Comparison of ENCODE assay signal across 14 cellular contexts in genomic region chr1:232149302-232150201, GRCh38.
A peak's percentile ranks its signal among the peaks of the same experiment; 100 is the strongest.
DNase-seq lines count a peak whose midpoint lies in the region; ATAC-seq, FAIRE-seq and TF ChIP-seq lines count a peak whose summit lies in the region.
"Had no signal": no experiment of that assay in that cellular context is flagged by ENCODE, and none has a peak within 500 bp of the region (broad histone marks: within the 10 kb centered on the region; RNA-seq: fewer than 3 reads in every experiment).

No MANE protein-coding gene starts in this region.

- in situ Hi-C loops in IMR-90 (cut with MboI; ENCODE audit: low sequenced_read_pairs): loop anchor here (25.0 kb wide), 1 partner anchor 488 kb away; the partner anchor contains the start of gene SIPA1L2

- CTCF ChIA-PET in IMR-90 (lab: Yijun Ruan, JAX): no interaction called here

- H4K20me1 ChIP-seq in IMR-90 (ENCODE audit: insufficient read depth, low read length) (no peaks in the 10 kb centered on the region), astrocyte (ENCODE audit: insufficient read depth, low read length) (no peaks in the 10 kb centered on the region)

- no TSS peak for BruUV-seq in IMR-90 (replicated peaks; lab: Mats Ljungman, UMichigan)

- no peaks in the 10 kb centered on the region for H3K79me2 ChIP-seq in astrocyte (ENCODE audit: insufficient read depth, low read length)

- TF ChIP-seq CTCF in AG09319 (IDR thresholded peaks at IDR 0.05; ENCODE audit: low read depth, low read length): no peak
- no peak for TF ChIP-seq CTCF in IMR-90 (conservative IDR thresholded peaks at IDR 0.05; ENCODE audit: low read depth, low read length)
- no peak for TF ChIP-seq CTCF in astrocyte (IDR thresholded peaks at IDR 0.05; ENCODE audit: insufficient read depth, low read depth, low read length)
- TF ChIP-seq CTCF in foreskin keratinocyte (conservative IDR thresholded peaks at IDR 0.05): no peak
- TF ChIP-seq CTCF in testis (IDR thresholded peaks at IDR 0.05): no peak

- H3K4me1 Mint-ChIP-seq in astrocyte (ENCODE audit: low read depth, unreplicated experiment): peaks cover 2% of the 10 kb centered on the region
- H3K4me1 Mint-ChIP-seq: activated naive CD8-positive, alpha-beta T cell treated with anti-CD3 and anti-CD28 coated beads, Interleukin-2, amount 50 U/mL, for 24 hours had no signal

- no peaks in the 10 kb centered on the region for H3K27me3 Mint-ChIP-seq in astrocyte (ENCODE audit: low read depth, unreplicated experiment)

- TF ChIP-seq POLR2A in IMR-90 (IDR thresholded peaks at IDR 0.05; ENCODE audit: low read depth, low read length) (no peak), testis (IDR thresholded peaks at IDR 0.05) (no peak)

- peak; percentile 87 for ATAC-seq in IMR-90 (ENCODE audit: low read depth)
- peak; percentile 75 for ATAC-seq in foreskin keratinocyte
- no peak for ATAC-seq in HG02642 (IDR thresholded peaks at IDR 0.05; ENCODE audit: poor library complexity, unreplicated experiment)
- ATAC-seq in HG02852 (IDR thresholded peaks at IDR 0.05; ENCODE audit: unreplicated experiment): no peak
- ATAC-seq: activated CD4-positive, CD25-positive, alpha-beta regulatory T cell treated with anti-CD3 and anti-CD28 coated beads, Interleukin-2, amount 50 U/mL, for 24 hours; activated naive CD8-positive, alpha-beta T cell treated with anti-CD3 and anti-CD28 coated beads, Interleukin-2, amount 50 U/mL, for 24 hours had no signal

- no peak overlapping the region for H2AK5ac ChIP-seq in IMR-90 (ENCODE audit: low read depth, low read length)

- TF ChIP-seq RAD21 in IMR-90 (IDR thresholded peaks at IDR 0.05; ENCODE audit: low read length): no peak

- no peak overlapping the region for H4K91ac ChIP-seq in IMR-90 (ENCODE audit: insufficient read depth, low read depth, low read length)

- H2BK120ac ChIP-seq in IMR-90 (ENCODE audit: low read depth, low read length): 0 out of 2 replicates have a peak overlapping the region, but pooled peaks have one; percentile 35

- H3K27ac ChIP-seq in IMR-90 (ENCODE audit: insufficient read depth, low read length) (peak overlapping the region; percentile 4; the same call in 1 of the 2 replicates), astrocyte (ENCODE audit: low read depth, low read length) (peak overlapping the region; percentile 53), foreskin keratinocyte (no peak overlapping the region), testis (no peak overlapping the region)
- H3K27ac ChIP-seq: C4-2B had no signal

- no peak overlapping the region for H3K4me3 Mint-ChIP-seq in astrocyte (ENCODE audit: unreplicated experiment)
- H3K4me3 Mint-ChIP-seq: activated naive CD8-positive, alpha-beta T cell treated with anti-CD3 and anti-CD28 coated beads, Interleukin-2, amount 50 U/mL, for 24 hours had no signal

- H3K56ac ChIP-seq in IMR-90 (ENCODE audit: extremely low read depth, insufficient read depth, low read length): 0 out of 2 replicates have a peak overlapping the region, but pooled peaks have one; percentile 28

- no peak overlapping the region for H2BK15ac ChIP-seq in IMR-90 (ENCODE audit: low read depth, low read length)

- no peak overlapping the region for H3K14ac ChIP-seq in IMR-90 (replicated peaks; ENCODE audit: low read depth, low read length)

- H3K9ac ChIP-seq in IMR-90 (ENCODE audit: low read depth, low read length) (no peak overlapping the region), astrocyte (ENCODE audit: low read length) (no peak overlapping the region)

- no CpG with 5 or more reads among the region's 9 CpGs for WGBS in IMR-90 (ENCODE audit: extremely low coverage in 2 of 2, insufficient read length in 1 of 2), 2 experiments
- WGBS in testis, 2 donors: 65 to 70% methylated on average over 9 of the region's 9 CpGs

- no peak overlapping the region for H4K8ac ChIP-seq in IMR-90 (ENCODE audit: low read depth in 2 of 2, low read length in 2 of 2)

- peak; percentile 5 for FAIRE-seq in astrocyte (lab: Jason Lieb, UNC)
- FAIRE-seq: G401.6 had no signal

- H2BK5ac ChIP-seq in IMR-90 (ENCODE audit: low read depth, low read length, poor library complexity, severe bottlenecking): peak overlapping the region; percentile 41

- H2AFZ ChIP-seq in IMR-90 (replicated peaks; ENCODE audit: low read length, poor library complexity): no peak overlapping the region
- no peak overlapping the region for H2AFZ ChIP-seq in astrocyte (ENCODE audit: low read depth, low read length)

- POLR2A ChIA-PET in IMR-90 (lab: Charles Lee; ENCODE audit: unreplicated experiment): no interaction called here

- no peaks in the 10 kb centered on the region for H3K36me3 ChIP-seq in IMR-90 (ENCODE audit: control insufficient read depth, insufficient read depth, low read length)
- H3K36me3 ChIP-seq in astrocyte (ENCODE audit: insufficient read depth, low read length): no peaks in the 10 kb centered on the region
- no peaks in the 10 kb centered on the region for H3K36me3 ChIP-seq in testis (ENCODE audit: low read depth, missing control alignments)

- no peak overlapping the region for H3K27ac Mint-ChIP-seq in astrocyte (ENCODE audit: unreplicated experiment)
- H3K27ac Mint-ChIP-seq: activated naive CD8-positive, alpha-beta T cell treated with anti-CD3 and anti-CD28 coated beads, Interleukin-2, amount 50 U/mL, for 24 hours had no signal

- H3K4me3 ChIP-seq in IMR-90 (ENCODE audit: insufficient read depth, low read depth, low read length) (no peak overlapping the region), astrocyte (ENCODE audit: insufficient read depth, low read depth, low read length) (no peak overlapping the region), testis (no peak overlapping the region)

- H3K9me1 ChIP-seq in IMR-90 (ENCODE audit: insufficient read depth, low read length): peaks cover 3% of the 10 kb centered on the region; the same call in 1 of the 2 replicates

- DNase-seq in AG09319 (ENCODE audit: extremely low read depth, low read depth) (peak; percentile 11), IMR-90 (peak; percentile 84), astrocyte (ENCODE audit: low read depth) (peak; percentile 60), foreskin keratinocyte (peak; percentile 37 to 75), cortex of kidney (lab: John Stamatoyannopoulos, UW) (no peak), testis (no peak)
- DNase-seq: activated naive CD8-positive, alpha-beta T cell treated with anti-CD3 and anti-CD28 coated beads, Interleukin-2, amount 50 U/mL, for 24 hours; activated T-cell treated with anti-CD3 and anti-CD28 coated beads for 4 hours; stimulated activated CD4-positive, alpha-beta T cell treated with anti-CD3 and anti-CD28 coated beads, Interleukin-2, amount 100 ng/mL, for 24 hours had no signal

- H3K18ac ChIP-seq in IMR-90 (ENCODE audit: low read depth, low read length): no peak overlapping the region

- dilution Hi-C loops in IMR-90 (cut with HindIII; ENCODE audit: low sequenced_read_pairs, unreplicated experiment): no loop called here

- H3K4me1 ChIP-seq in IMR-90 (ENCODE audit: control insufficient read depth, insufficient read depth, low read length): no peaks in the 10 kb centered on the region
- peaks cover 10% of the 10 kb centered on the region for H3K4me1 ChIP-seq in astrocyte (ENCODE audit: insufficient read depth, low read length)
- peaks cover 9% of the 10 kb centered on the region for H3K4me1 ChIP-seq in foreskin keratinocyte
- H3K4me1 ChIP-seq in testis: no peaks in the 10 kb centered on the region

- H3K36me3 Mint-ChIP-seq in astrocyte (ENCODE audit: low read depth, unreplicated experiment): no peaks in the 10 kb centered on the region

- no peak overlapping the region for H2AK9ac ChIP-seq in IMR-90 (replicated peaks; ENCODE audit: low read depth, low read length, poor library complexity)

- H4K5ac ChIP-seq in IMR-90 (ENCODE audit: low read depth, low read length): no peak overlapping the region

- no peak overlapping the region for H3K4ac ChIP-seq in IMR-90 (ENCODE audit: low read depth, low read length)

- intact Hi-C loops in IMR-90 (cut with micrococcal nuclease) (loop anchor here (10.0 kb wide), 2 partner anchors 285 to 475 kb away; no protein-coding TSS in a partner anchor), testis (cut with DNase I; ENCODE audit: low total_unique reads) (no loop called here)

- no peaks in the 10 kb centered on the region for H3K9me3 Mint-ChIP-seq in astrocyte (ENCODE audit: unreplicated experiment)
- H3K9me3 Mint-ChIP-seq: activated naive CD8-positive, alpha-beta T cell treated with anti-CD3 and anti-CD28 coated beads, Interleukin-2, amount 50 U/mL, for 24 hours had no signal

- H3K9me3 ChIP-seq in IMR-90 (ENCODE audit: control insufficient read depth, insufficient read depth, low read length): no peaks in the 10 kb centered on the region
- H3K9me3 ChIP-seq in astrocyte (ENCODE audit: insufficient read depth, low read depth, low read length): no peaks in the 10 kb centered on the region
- H3K9me3 ChIP-seq in testis: no peaks in the 10 kb centered on the region

- no peaks in the 10 kb centered on the region for H3K79me1 ChIP-seq in IMR-90 (ENCODE audit: low read depth in 1 of 2, low read length in 2 of 2)

- no peaks in the 10 kb centered on the region for H3K27me3 ChIP-seq in IMR-90 (ENCODE audit: control insufficient read depth, insufficient read depth, low read length)
- no peaks in the 10 kb centered on the region for H3K27me3 ChIP-seq in astrocyte (ENCODE audit: insufficient read depth, low read length)
- no peaks in the 10 kb centered on the region for H3K27me3 ChIP-seq in foreskin keratinocyte
- no peaks in the 10 kb centered on the region for H3K27me3 ChIP-seq in testis

- H3K4me2 ChIP-seq in IMR-90 (ENCODE audit: low read depth, low read length) (peak overlapping the region; percentile 75), astrocyte (ENCODE audit: low read length) (peak overlapping the region; percentile 45)

- no peak overlapping the region for H3K23ac ChIP-seq in IMR-90 (ENCODE audit: low read depth, low read length)

- 0 out of 2 replicates have a peak overlapping the region, but pooled peaks have one; percentile 0 for H2BK20ac ChIP-seq in IMR-90 (ENCODE audit: low read depth, low read length)

TF ChIP-seq in IMR-90, 13 proteins besides CTCF, POLR2A, EP300 and RAD21 (continues in another document):
- TF ChIP-seq, protein P1, sequence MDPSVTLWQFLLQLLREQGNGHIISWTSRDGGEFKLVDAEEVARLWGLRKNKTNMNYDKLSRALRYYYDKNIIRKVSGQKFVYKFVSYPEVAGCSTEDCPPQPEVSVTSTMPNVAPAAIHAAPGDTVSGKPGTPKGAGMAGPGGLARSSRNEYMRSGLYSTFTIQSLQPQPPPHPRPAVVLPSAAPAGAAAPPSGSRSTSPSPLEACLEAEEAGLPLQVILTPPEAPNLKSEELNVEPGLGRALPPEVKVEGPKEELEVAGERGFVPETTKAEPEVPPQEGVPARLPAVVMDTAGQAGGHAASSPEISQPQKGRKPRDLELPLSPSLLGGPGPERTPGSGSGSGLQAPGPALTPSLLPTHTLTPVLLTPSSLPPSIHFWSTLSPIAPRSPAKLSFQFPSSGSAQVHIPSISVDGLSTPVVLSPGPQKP (IDR thresholded peaks at IDR 0.05; ENCODE audit: borderline replicate concordance, low read depth, low read length): no peak
- TF ChIP-seq NFE2L2 (IDR thresholded peaks at IDR 0.05; ENCODE audit: low read depth, low read length): no peak
- TF ChIP-seq MAFK (IDR thresholded peaks at IDR 0.05; ENCODE audit: low read depth, low read length): peak; percentile 42; the same call in 1 of the 2 replicates
- TF ChIP-seq RCOR1 (IDR thresholded peaks at IDR 0.05; ENCODE audit: insufficient replicate concordance, low read length): no peak
- TF ChIP-seq SMC3 (IDR thresholded peaks at IDR 0.05; ENCODE audit: low read depth, low read length): no peak
- no peak for TF ChIP-seq RFX5 (IDR thresholded peaks at IDR 0.05; ENCODE audit: low read depth, low read length)

Comparison
In these comparisons a context has a peak if more than half of its experiments do, and no peak if none do; other contexts are left out.
1. DNase-seq: peak in AG09319 (single experiment), IMR-90 (single experiment), astrocyte (single experiment) and foreskin keratinocyte (2 of 2); none in cortex of kidney (single experiment) and testis (single experiment).
2. ATAC-seq: peak in IMR-90 (single experiment) and foreskin keratinocyte (single experiment); none in HG02642 (single experiment) and HG02852 (single experiment).
3. H3K27ac ChIP-seq: peak in IMR-90 (single experiment) and astrocyte (single experiment); none in foreskin keratinocyte (single experiment) and testis (0 of 2).